ENCODE assay signal across 1 cellular context in genomic region chr4:1231637-1232360, GRCh38.
A peak's percentile ranks its signal among the peaks of the same experiment; 100 is the strongest.
TF ChIP-seq lines count a peak whose summit lies in the region.

No MANE protein-coding gene starts in this region.

TF ChIP-seq in HepG2, 621 proteins besides CTCF, POLR2A, EP300 and RAD21 (continued from another document):
- no peak for TF ChIP-seq ZNF597 (CRISPR knock-in tag; IDR thresholded peaks at IDR 0.05)
- TF ChIP-seq ZNF724P (CRISPR knock-in tag; IDR thresholded peaks at IDR 0.05; ENCODE audit: borderline replicate concordance): no peak
- TF ChIP-seq POGK (CRISPR knock-in tag; conservative IDR thresholded peaks at IDR 0.05): no peak
- no peak for TF ChIP-seq ZKSCAN5 (CRISPR knock-in tag; IDR thresholded peaks at IDR 0.05)
- TF ChIP-seq ZNF878 (CRISPR knock-in tag; IDR thresholded peaks at IDR 0.05): no peak
- TF ChIP-seq ZNF451 (CRISPR knock-in tag; IDR thresholded peaks at IDR 0.05): no peak
- no peak for TF ChIP-seq ZBTB25 (CRISPR knock-in tag; IDR thresholded peaks at IDR 0.05)
- no peak for TF ChIP-seq ZNF652 (CRISPR knock-in tag; IDR thresholded peaks at IDR 0.05; ENCODE audit: borderline replicate concordance, low read depth)
- no peak for TF ChIP-seq RELA (CRISPR knock-in tag; IDR thresholded peaks at IDR 0.05)
- peak; percentile 41 for TF ChIP-seq RARA (CRISPR knock-in tag; IDR thresholded peaks at IDR 0.05)
- TF ChIP-seq ZNF619 (CRISPR knock-in tag; IDR thresholded peaks at IDR 0.05): no peak
- no peak for TF ChIP-seq NFYC (CRISPR knock-in tag; IDR thresholded peaks at IDR 0.05)
- no peak for TF ChIP-seq ZNF614 (CRISPR knock-in tag; IDR thresholded peaks at IDR 0.05; ENCODE audit: borderline replicate concordance)
- TF ChIP-seq ZNF138 (CRISPR knock-in tag; IDR thresholded peaks at IDR 0.05; ENCODE audit: low read depth): no peak
- TF ChIP-seq SAP130 (CRISPR knock-in tag; IDR thresholded peaks at IDR 0.05; ENCODE audit: low read depth): peak; percentile 31; the same call in 1 of the 2 replicates
- no peak for TF ChIP-seq FOXO1 (CRISPR knock-in tag; IDR thresholded peaks at IDR 0.05)
- peak; percentile 20; the same call in 1 of the 2 replicates for TF ChIP-seq SALL1 (CRISPR knock-in tag; IDR thresholded peaks at IDR 0.05)
- no peak for TF ChIP-seq ERF (CRISPR knock-in tag; IDR thresholded peaks at IDR 0.05)
- TF ChIP-seq TEF (CRISPR knock-in tag; IDR thresholded peaks at IDR 0.05): no peak
- no peak for TF ChIP-seq HHEX (CRISPR knock-in tag; IDR thresholded peaks at IDR 0.05)
